20 cellular contexts compared by ENCODE assay signal in the genomic region with DNA sequence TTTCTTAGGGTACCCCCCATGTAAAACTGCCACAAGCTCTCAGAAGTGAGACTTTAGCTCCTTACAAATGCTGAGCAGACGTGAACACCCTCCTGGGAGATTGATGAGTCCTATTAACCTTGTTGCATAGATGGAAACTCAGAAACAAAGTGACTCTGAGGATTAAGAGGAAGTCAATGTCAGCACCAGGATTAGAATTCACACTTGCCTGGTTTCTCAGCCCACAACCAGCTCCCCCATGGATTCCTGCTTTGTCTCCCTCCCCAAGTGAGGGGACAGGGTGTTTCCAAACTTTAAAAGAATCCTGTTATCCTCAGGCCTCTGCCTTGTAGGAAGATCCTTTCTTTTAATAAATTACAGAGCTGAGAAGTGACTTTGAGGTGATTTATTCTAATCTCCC.
A peak's percentile ranks its signal among the peaks of the same experiment; 100 is the strongest.
DNase-seq lines count a peak whose midpoint lies in the region; ATAC-seq and TF ChIP-seq lines count a peak whose summit lies in the region.
"Had no signal": no experiment of that assay in that cellular context is flagged by ENCODE, and none has a peak within 500 bp of the region (broad histone marks: within the 10 kb centered on the region; RNA-seq: fewer than 3 reads in every experiment).

No MANE protein-coding gene starts in this region.

- intact Hi-C loops in Panc1 (cut with micrococcal nuclease; ENCODE audit: unreplicated experiment) (no loop called here), OCI-LY7 (cut with micrococcal nuclease; ENCODE audit: unreplicated experiment) (no loop called here)

- H3K9me3 ChIP-seq in SK-N-SH = no peaks in the 10 kb centered on the region
- H3K9me3 ChIP-seq in Panc1 (ENCODE audit: control insufficient read depth, insufficient read depth, low read depth, low read length) = no peaks in the 10 kb centered on the region
- H3K9me3 ChIP-seq in OCI-LY7 (ENCODE audit: low read length) = no peaks in the 10 kb centered on the region
- H3K9me3 ChIP-seq: Caco-2, Peyer's patch had no signal

- no peak overlapping the region for H3K9ac ChIP-seq in SK-N-SH

- no peaks in the 10 kb centered on the region for H4K20me1 ChIP-seq in SK-N-SH (ENCODE audit: insufficient read depth)
- no peaks in the 10 kb centered on the region for H4K20me1 ChIP-seq in OCI-LY7 (ENCODE audit: insufficient read depth, low read length)

- WGBS in SK-N-SH (ENCODE audit: low lambda C conversion rate) = 100% methylated on average over 1 of the region's 1 CpG

- H3K27ac ChIP-seq in SK-N-SH (ENCODE audit: low read depth in 2 of 2, low read length in 1 of 2) (no peak overlapping the region), Panc1 (ENCODE audit: low read length) (peak overlapping the region; percentile 39; the same call in 1 of the 2 replicates), OCI-LY7 (ENCODE audit: low read depth, low read length, poor library complexity, severe bottlenecking) (no peak overlapping the region)
- H3K27ac ChIP-seq: Peyer's patch had no signal

- H3K79me2 ChIP-seq in SK-N-SH (ENCODE audit: insufficient read depth) (no peaks in the 10 kb centered on the region), OCI-LY7 (ENCODE audit: insufficient read depth, low read depth, low read length) (no peaks in the 10 kb centered on the region)

- no peak for TF ChIP-seq EP300 in SK-N-SH (IDR thresholded peaks at IDR 0.05; ENCODE audit: borderline replicate concordance in 1 of 2, low read depth in 1 of 2, low read length in 1 of 2)

- no peaks in the 10 kb centered on the region for H3K36me3 ChIP-seq in SK-N-SH (replicated peaks in 1 of 2; ENCODE audit: control insufficient read depth in 1 of 2, insufficient read depth in 2 of 2, low read length in 1 of 2)
- H3K36me3 ChIP-seq in Panc1 (ENCODE audit: control insufficient read depth, insufficient read depth, low read length) = no peaks in the 10 kb centered on the region
- H3K36me3 ChIP-seq in OCI-LY7 (ENCODE audit: insufficient read depth, low read length) = no peaks in the 10 kb centered on the region
- H3K36me3 ChIP-seq: Peyer's patch had no signal

- H3K27me3 ChIP-seq in SK-N-SH (ENCODE audit: insufficient read depth) (no peaks in the 10 kb centered on the region), Panc1 (ENCODE audit: control insufficient read depth, insufficient read depth, low read length) (no peaks in the 10 kb centered on the region)
- H3K27me3 ChIP-seq: Peyer's patch had no signal

- H3K4me1 ChIP-seq in SK-N-SH (ENCODE audit: control insufficient read depth in 1 of 2, insufficient read depth in 2 of 2, low read depth in 1 of 2, low read length in 1 of 2) = peaks cover 4 to 15% of the 10 kb centered on the region in 2 experiments; a peak in 3 of 4 replicates
- H3K4me1 ChIP-seq in Panc1 (ENCODE audit: control insufficient read depth, insufficient read depth, low read length) = peaks cover 4% of the 10 kb centered on the region; the same call in 1 of the 2 replicates
- H3K4me1 ChIP-seq in OCI-LY7 (ENCODE audit: insufficient read depth, low read length, poor library complexity, severe bottlenecking) = no peaks in the 10 kb centered on the region
- H3K4me1 ChIP-seq: Peyer's patch had no signal

- DNase-seq in SK-N-SH = no peak
- DNase-seq in Panc1 (ENCODE audit: low read depth, low spot score) = no peak
- peak; percentile 24 for DNase-seq in iPS-NIHi11 (ENCODE audit: low spot score)
- no peak for DNase-seq in Ammon's horn (ENCODE audit: low spot score)
- DNase-seq in OCI-LY7 (ENCODE audit: low spot score) = no peak
- DNase-seq: 8988T, Caco-2, NCI-H1092 treated with DMSO at 0.1 percent for 48 hours, NCI-H1694, NCI-H2107, NCI-H226, NCI-H526 treated with DMSO at 0.1 percent for 48 hours, Peyer's patch, SHP77, SW 1271 had no signal

- H3K4me2 ChIP-seq in SK-N-SH = no peak overlapping the region
- no peak overlapping the region for H3K4me2 ChIP-seq in OCI-LY7 (ENCODE audit: low read length)

- H3K4me3 ChIP-seq in SK-N-SH (ENCODE audit: low read depth in 2 of 2, low read length in 1 of 2) (no peak overlapping the region), Panc1 (ENCODE audit: low read depth in 2 of 2, low read length in 2 of 2) (no peak overlapping the region), OCI-LY7 (ENCODE audit: low read depth, low read length, poor library complexity, severe bottlenecking) (no peak overlapping the region)
- H3K4me3 ChIP-seq: K562, Peyer's patch had no signal

- TF ChIP-seq RAD21 in SK-N-SH (IDR thresholded peaks at IDR 0.05; ENCODE audit: low read length) = no peak

- BruUV-seq in Panc1 (replicated peaks; lab: Mats Ljungman, UMichigan) (no TSS peak), OCI-LY7 (replicated peaks; lab: Mats Ljungman, UMichigan) (no TSS peak)

- H2AFZ ChIP-seq in SK-N-SH (ENCODE audit: low read depth) (0 out of 2 replicates have a peak overlapping the region, but pooled peaks have one; percentile 25), OCI-LY7 (ENCODE audit: low read length) (no peak overlapping the region)

- POLR2A ChIA-PET in SK-N-SH (lab: Yijun Ruan, JAX) = no interaction called here
- POLR2A ChIA-PET in Panc1 (lab: Charles Lee) = no interaction called here
- POLR2A ChIA-PET in OCI-LY7 (lab: Charles Lee) = no interaction called here

- CTCF ChIA-PET in SK-N-SH (lab: Yijun Ruan, JAX) = interaction anchor here (0.8 to 1.1 kb wide), 2 partner anchors 534 to 537 kb away, joined by 3 to 4 read pairs; no protein-coding TSS in a partner anchor
- CTCF ChIA-PET in Panc1 (lab: Charles Lee) = no interaction called here
- CTCF ChIA-PET in OCI-LY7 (lab: Charles Lee; ENCODE audit: unreplicated experiment) = no interaction called here

- H3F3A ChIP-seq in SK-N-SH (replicated peaks; ENCODE audit: insufficient read depth) = no peaks in the 10 kb centered on the region

- H3K9me2 ChIP-seq in SK-N-SH (no peaks in the 10 kb centered on the region), OCI-LY7 (ENCODE audit: insufficient read depth, low read length) (no peaks in the 10 kb centered on the region)

- TF ChIP-seq CTCF in SK-N-SH (IDR thresholded peaks at IDR 0.05) (no peak), Panc1 (IDR thresholded peaks at IDR 0.05) (no peak), OCI-LY7 (conservative IDR thresholded peaks at IDR 0.05; ENCODE audit: low read length) (no peak)

- no peak for ATAC-seq in SK-N-SH treated with all-trans-retinoic acid at 6 μM for 48 hours
- no peak for ATAC-seq in Panc1
- no peak for ATAC-seq in GM21423 (IDR thresholded peaks at IDR 0.05; ENCODE audit: unreplicated experiment)
- ATAC-seq in HG02840 (IDR thresholded peaks at IDR 0.05; ENCODE audit: low FRiP score, unreplicated experiment) = no peak
- ATAC-seq: HCT116, K562 had no signal

- in situ Hi-C loops in Panc1 (cut with HindIII; ENCODE audit: low pct_unique_long_range_greater_than_20kb, low sequenced_read_pairs) = no loop called here

TF ChIP-seq in SK-N-SH, 30 proteins besides CTCF, POLR2A, EP300 and RAD21 (continues in another document):
- TF ChIP-seq, protein P1, sequence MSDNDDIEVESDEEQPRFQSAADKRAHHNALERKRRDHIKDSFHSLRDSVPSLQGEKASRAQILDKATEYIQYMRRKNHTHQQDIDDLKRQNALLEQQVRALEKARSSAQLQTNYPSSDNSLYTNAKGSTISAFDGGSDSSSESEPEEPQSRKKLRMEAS (IDR thresholded peaks at IDR 0.05; ENCODE audit: low read depth) = no peak
- TF ChIP-seq, protein P2, sequence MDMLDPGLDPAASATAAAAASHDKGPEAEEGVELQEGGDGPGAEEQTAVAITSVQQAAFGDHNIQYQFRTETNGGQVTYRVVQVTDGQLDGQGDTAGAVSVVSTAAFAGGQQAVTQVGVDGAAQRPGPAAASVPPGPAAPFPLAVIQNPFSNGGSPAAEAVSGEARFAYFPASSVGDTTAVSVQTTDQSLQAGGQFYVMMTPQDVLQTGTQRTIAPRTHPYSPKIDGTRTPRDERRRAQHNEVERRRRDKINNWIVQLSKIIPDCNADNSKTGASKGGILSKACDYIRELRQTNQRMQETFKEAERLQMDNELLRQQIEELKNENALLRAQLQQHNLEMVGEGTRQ (IDR thresholded peaks at IDR 0.05; ENCODE audit: borderline replicate concordance, low read depth, low read length) = no peak
- TF ChIP-seq TEAD4 (IDR thresholded peaks at IDR 0.05; ENCODE audit: borderline replicate concordance, insufficient read depth) = no peak
- TF ChIP-seq SIN3A (IDR thresholded peaks at IDR 0.05; ENCODE audit: borderline replicate concordance, low read depth, low read length) = no peak
- TF ChIP-seq FOSL2 (IDR thresholded peaks at IDR 0.05; ENCODE audit: borderline replicate concordance, low read depth) = no peak
- TF ChIP-seq RXRA (IDR thresholded peaks at IDR 0.05; ENCODE audit: borderline replicate concordance, low read depth) = no peak
- no peak for TF ChIP-seq MXI1 (IDR thresholded peaks at IDR 0.05; ENCODE audit: low read depth, low read length)
- TF ChIP-seq RFX5 (IDR thresholded peaks at IDR 0.05; ENCODE audit: low read length) = no peak
- TF ChIP-seq CHD2 (IDR thresholded peaks at IDR 0.05; ENCODE audit: low read length, partially characterized antibody) = no peak
- TF ChIP-seq NFIC (IDR thresholded peaks at IDR 0.05; ENCODE audit: borderline replicate concordance) = no peak

TF ChIP-seq in SK-N-SH treated with all-trans-retinoic acid at 6 μM for 48 hours, 23 proteins besides CTCF, POLR2A, EP300 and RAD21:
- TF ChIP-seq OSR1 (CRISPR knock-in tag; IDR thresholded peaks at IDR 0.05) (no peak), TSHZ2 (CRISPR knock-in tag; IDR thresholded peaks at IDR 0.05) (no peak), ARNTL (CRISPR knock-in tag; IDR thresholded peaks at IDR 0.05; ENCODE audit: borderline replicate concordance, low read depth) (no peak), ISL1 (CRISPR knock-in tag; IDR thresholded peaks at IDR 0.05) (no peak)
